ENCODE assay signal across 19 cellular contexts in the genomic region with DNA sequence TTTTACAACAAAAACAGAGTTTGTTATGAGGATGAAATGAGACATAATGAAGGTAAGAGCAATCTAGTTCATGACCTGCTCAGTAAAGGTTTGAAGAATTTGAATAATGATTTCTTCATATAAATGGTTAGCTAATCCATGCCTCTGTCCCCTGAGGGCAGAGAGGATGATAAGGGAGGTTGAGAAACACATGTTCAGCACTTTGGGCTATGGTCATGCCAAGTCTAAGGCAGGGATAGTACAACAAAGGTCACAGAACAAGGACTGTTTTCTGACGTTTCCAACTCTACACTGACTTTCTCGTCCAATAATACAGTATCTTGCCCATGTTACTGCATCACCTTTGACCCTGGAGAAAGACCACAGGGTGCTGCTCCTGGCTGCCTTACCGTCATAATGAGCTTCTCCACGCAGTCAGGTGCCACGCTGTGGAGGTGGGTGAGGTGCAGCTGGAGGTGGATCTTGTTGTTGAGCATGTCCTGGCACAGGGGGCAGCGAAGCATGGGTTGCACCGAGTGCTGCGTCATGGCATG.
"Had no signal": no experiment of that assay in that cellular context is flagged by ENCODE, and none has a peak within 500 bp of the region (broad histone marks: within the 10 kb centered on the region; RNA-seq: fewer than 3 reads in every experiment).

No MANE protein-coding gene starts in this region.

- H3K9ac ChIP-seq: parathyroid adenoma had no signal

- H3K4me3 ChIP-seq: lung, prostate gland, upper lobe of left lung, uterus had no signal

- H3K4me1 ChIP-seq: parathyroid adenoma, prostate gland, upper lobe of left lung, uterus had no signal

- H3K27me3 ChIP-seq: upper lobe of left lung, uterus had no signal

- H3K79me2 ChIP-seq: parathyroid adenoma had no signal

- FAIRE-seq: colon, islet of Langerhans, small intestine had no signal

- DNase-seq: cerebellar nuclear complex; erythroblast; foreskin melanocyte; head of caudate nucleus; hippocampal formation; kidney glomerular epithelial cell; mesenchymal stem cell; naive B cell; retina; small intestine; stimulated activated CD4-positive, alpha-beta T cell treated with anti-CD3 and anti-CD28 coated beads, Interleukin-2, amount 100 ng/mL, for 48 hours; stimulated activated naive CD4-positive, alpha-beta T cell treated with Interleukin-2 at 50 U/mL for 16 hours; uterus had no signal

- H3K27ac ChIP-seq: parathyroid adenoma, prostate gland, upper lobe of left lung, uterus had no signal

- H3K9me3 ChIP-seq: prostate gland, upper lobe of left lung, uterus had no signal

- H3K36me3 ChIP-seq: uterus had no signal

- H2AFZ ChIP-seq: parathyroid adenoma had no signal
